In genomic region chr17:81831957-81832607, GRCh38 we compare ENCODE assay signal across 6 cellular contexts. TPM values are rescaled to one million over a fixed set of nuclear protein-coding genes. Genes with fewer than 3 reads are reported as not detected.
DNase-seq lines count a peak whose midpoint lies in the region; ATAC-seq and TF ChIP-seq lines count a peak whose summit lies in the region.

No MANE protein-coding gene starts in this region.

- peak overlapping the region; percentile 90 for H3K4me3 Mint-ChIP-seq in activated CD4-positive, alpha-beta T cell treated with anti-CD3 and anti-CD28 coated beads, Interleukin-2, amount 10 ng/mL, durations not matched to agents 7 days and 5 days

- DNase-seq in A673 (ENCODE audit: low spot score) (peak; percentile 61), cardiac muscle cell (ENCODE audit: low read depth in 1 of 2, low spot score in 1 of 2) (no peak), LoVo (ENCODE audit: low spot score) (no peak)
- peak; percentile 67 for DNase-seq in activated CD4-positive, alpha-beta T cell treated with anti-CD3 and anti-CD28 coated beads, Interleukin-2, amount 10 ng/mL, durations not matched to agents 7 days and 5 days
- peak; percentile 36 for DNase-seq in stimulated activated CD8-positive, alpha-beta memory T cell treated with anti-CD3 and anti-CD28 coated beads, Interleukin-15, amount 100 ng/mL, for 48 hours (ENCODE audit: low read depth in 2 of 2)

- H3K4me3 ChIP-seq in A673 (ENCODE audit: low read depth, low read length, poor library complexity, severe bottlenecking) (peak overlapping the region; percentile 86), cardiac muscle cell (peak overlapping the region; percentile 91)

- H3K27me3 Mint-ChIP-seq in activated CD4-positive, alpha-beta T cell treated with anti-CD3 and anti-CD28 coated beads, Interleukin-2, amount 10 ng/mL, durations not matched to agents 7 days and 5 days, result no peaks in the 10 kb centered on the region

- TF ChIP-seq CTCF in A673 (conservative IDR thresholded peaks at IDR 0.05; ENCODE audit: low read depth, low read length), result no peak
- TF ChIP-seq CTCF in cardiac muscle cell (IDR thresholded peaks at IDR 0.05; ENCODE audit: low read depth, low read length), result no peak

- H3K36me3 ChIP-seq in A673 (ENCODE audit: insufficient read depth, low read length, poor library complexity, severe bottlenecking) (no peaks in the 10 kb centered on the region), cardiac muscle cell (no peaks in the 10 kb centered on the region)

- H3K36me3 Mint-ChIP-seq in activated CD4-positive, alpha-beta T cell treated with anti-CD3 and anti-CD28 coated beads, Interleukin-2, amount 10 ng/mL, durations not matched to agents 7 days and 5 days (ENCODE audit: low read depth), result no peaks in the 10 kb centered on the region

- peak; percentile 9 for ATAC-seq in HG03139 (IDR thresholded peaks at IDR 0.05; ENCODE audit: unreplicated experiment)

- no peaks in the 10 kb centered on the region for H3K9me3 Mint-ChIP-seq in activated CD4-positive, alpha-beta T cell treated with anti-CD3 and anti-CD28 coated beads, Interleukin-2, amount 10 ng/mL, durations not matched to agents 7 days and 5 days

- H3K27me3 ChIP-seq in A673 (replicated peaks; ENCODE audit: insufficient read depth, low read depth, low read length, poor library complexity) (no peaks in the 10 kb centered on the region), cardiac muscle cell (no peaks in the 10 kb centered on the region)

- H3K4me1 ChIP-seq in A673 (ENCODE audit: insufficient read depth, low read length, poor library complexity, severe bottlenecking) (peaks cover 9% of the 10 kb centered on the region), cardiac muscle cell (ENCODE audit: low read depth) (no peaks in the 10 kb centered on the region)

- H3K27ac ChIP-seq in A673 (ENCODE audit: low read depth, low read length, poor library complexity, severe bottlenecking) (peak overlapping the region; percentile 84), cardiac muscle cell (peak overlapping the region; percentile 62)

- H3K9me3 ChIP-seq in A673 (ENCODE audit: low read depth, low read length, poor library complexity, severe bottlenecking), result no peaks in the 10 kb centered on the region
- no peaks in the 10 kb centered on the region for H3K9me3 ChIP-seq in cardiac muscle cell (ENCODE audit: low read depth)

- intact Hi-C loops in A673 (cut with micrococcal nuclease; ENCODE audit: unreplicated experiment), result no loop called here

- TSS peak; percentile 57 for BruUV-seq in A673 (replicated peaks; lab: Mats Ljungman, UMichigan)

- peak overlapping the region; percentile 95 for H3K27ac Mint-ChIP-seq in activated CD4-positive, alpha-beta T cell treated with anti-CD3 and anti-CD28 coated beads, Interleukin-2, amount 10 ng/mL, durations not matched to agents 7 days and 5 days

- CTCF ChIA-PET in A673 (lab: Charles Lee), result no interaction called here
- CTCF ChIA-PET in activated CD4-positive, alpha-beta T cell treated with anti-CD3 and anti-CD28 coated beads, Interleukin-2, amount 10 ng/mL, durations not matched to agents 7 days and 5 days (lab: Charles Lee), result no interaction called here

- POLR2A ChIA-PET in A673 (lab: Charles Lee; ENCODE audit: low non-redundant PET), result no interaction called here
- POLR2A ChIA-PET in activated CD4-positive, alpha-beta T cell treated with anti-CD3 and anti-CD28 coated beads, Interleukin-2, amount 10 ng/mL, durations not matched to agents 7 days and 5 days (lab: Charles Lee), result no interaction called here

- peaks cover 20% of the 10 kb centered on the region for H3K4me1 Mint-ChIP-seq in activated CD4-positive, alpha-beta T cell treated with anti-CD3 and anti-CD28 coated beads, Interleukin-2, amount 10 ng/mL, durations not matched to agents 7 days and 5 days

RNA-seq across cellular contexts. Expression of gene MCRIP1, which starts 1.0 kb away (rescaled TPM):
- total RNA-seq in A673 (2021) (126 and 130 TPM in 2 replicates), cardiac muscle cell (161 and 219 TPM in 2 replicates)
- total RNA-seq in activated CD4-positive, alpha-beta T cell treated with anti-CD3 and anti-CD28 coated beads, Interleukin-2, amount 10 ng/mL, durations not matched to agents 7 days and 5 days, result 10 to 100 TPM; 45.7 to 47.8 TPM
- 179 and 233 TPM in 2 replicates for polyA plus RNA-seq in cardiac muscle cell

RNA-seq across cellular contexts. Expression of gene PPP1R27, which starts 2.8 kb away (rescaled TPM):
- not detected in 2 replicates for total RNA-seq in A673 (2021)
- total RNA-seq in activated CD4-positive, alpha-beta T cell treated with anti-CD3 and anti-CD28 coated beads, Interleukin-2, amount 10 ng/mL, durations not matched to agents 7 days and 5 days, result not detected
- total RNA-seq in cardiac muscle cell, result not detected in 2 replicates
- polyA plus RNA-seq in cardiac muscle cell, result 1.0 TPM in 1 of 2 replicates, not detected in the other

RNA-seq across cellular contexts. Expression of gene GCGR, which starts 28.1 kb away (rescaled TPM):
- not detected in 2 replicates for total RNA-seq in A673 (2021)
- not detected for total RNA-seq in activated CD4-positive, alpha-beta T cell treated with anti-CD3 and anti-CD28 coated beads, Interleukin-2, amount 10 ng/mL, durations not matched to agents 7 days and 5 days
- 0.15 TPM in 1 of 2 replicates, not detected in the other for total RNA-seq in cardiac muscle cell
- 0.79 TPM in 1 of 2 replicates, not detected in the other for polyA plus RNA-seq in cardiac muscle cell

RNA-seq across cellular contexts. Expression of gene P4HB, which starts 28.3 kb away (rescaled TPM):
- 491 and 503 TPM in 2 replicates for total RNA-seq in A673 (2021)
- total RNA-seq in activated CD4-positive, alpha-beta T cell treated with anti-CD3 and anti-CD28 coated beads, Interleukin-2, amount 10 ng/mL, durations not matched to agents 7 days and 5 days, result 100 to 1,000 TPM; 420 to 499 TPM
- total RNA-seq in cardiac muscle cell, result 972 and 1,150 TPM in 2 replicates
- polyA plus RNA-seq in cardiac muscle cell, result 388 and 597 TPM in 2 replicates

RNA-seq across cellular contexts. Expression of gene ARHGDIA, which starts 39.1 kb away (rescaled TPM):
- total RNA-seq in A673 (2021), result 568 and 667 TPM in 2 replicates
- 100 to 1,000 TPM; 654 to 714 TPM for total RNA-seq in activated CD4-positive, alpha-beta T cell treated with anti-CD3 and anti-CD28 coated beads, Interleukin-2, amount 10 ng/mL, durations not matched to agents 7 days and 5 days
- total RNA-seq in cardiac muscle cell, result 101 and 177 TPM in 2 replicates
- polyA plus RNA-seq in cardiac muscle cell, result 139 and 163 TPM in 2 replicates

Comparison
In these comparisons a context has a peak if more than half of its experiments do, and no peak if none do; other contexts are left out.
1. DNase-seq: peak in A673 (single experiment), activated CD4-positive, alpha-beta T cell treated with anti-CD3 and anti-CD28 coated beads, Interleukin-2, amount 10 ng/mL, durations not matched to agents 7 days and 5 days (single experiment) and stimulated activated CD8-positive, alpha-beta memory T cell treated with anti-CD3 and anti-CD28 coated beads, Interleukin-15, amount 100 ng/mL, for 48 hours (2 of 2); none in cardiac muscle cell (0 of 2) and LoVo (single experiment).